ENCODE assay signal across 19 cellular contexts in genomic region chr17:15233971-15234370, GRCh38.
"Had no signal": no experiment of that assay in that cellular context is flagged by ENCODE, and none has a peak within 500 bp of the region (broad histone marks: within the 10 kb centered on the region; RNA-seq: fewer than 3 reads in every experiment).

No MANE protein-coding gene starts in this region.

- H3K79me2 ChIP-seq: parathyroid adenoma had no signal

- H3K9ac ChIP-seq: parathyroid adenoma had no signal

- H3K4me1 ChIP-seq: parathyroid adenoma, prostate gland had no signal

- H3K36me3 Mint-ChIP-seq: immature natural killer cell; memory B cell; natural killer cell treated with Interleukin-12 subunit alpha and Interleukin-12 subunit beta and Interleukin-15 and Interleukin-18, amount 100 ng/mL, for 72 hours; stimulated activated naive B cell treated with anti-CD40 and anti-IgM and Interleukin-4, amounts not matched to agents 10 μg/mL and 1 μg/mL and 100 μg/mL, for 72 hours; type B pancreatic cell had no signal

- H3K9me3 ChIP-seq: prostate gland, spleen had no signal

- H3K9me3 Mint-ChIP-seq: endodermal cell; immature natural killer cell; memory B cell; natural killer cell treated with Interleukin-12 subunit alpha and Interleukin-12 subunit beta and Interleukin-15 and Interleukin-18, amount 100 ng/mL, for 72 hours; stimulated activated naive B cell treated with anti-CD40 and anti-IgM and Interleukin-4, amounts not matched to agents 10 μg/mL and 1 μg/mL and 100 μg/mL, for 72 hours; stimulated activated naive CD8-positive, alpha-beta T cell treated with anti-CD3 and anti-CD28 coated beads, Interleukin-15, amount 100 ng/mL, for 72 hours; type B pancreatic cell had no signal

- H3K27ac ChIP-seq: parathyroid adenoma, prostate gland had no signal

- H3K27me3 ChIP-seq: spleen had no signal

- H3K4me1 Mint-ChIP-seq: memory B cell had no signal

- DNase-seq: dermis blood vessel endothelial cell; effector CD4-positive, alpha-beta T cell; endodermal cell; immature natural killer cell; left colon; midbrain; occipital lobe; spleen; stimulated activated CD4-positive, alpha-beta T cell treated with anti-CD3 and anti-CD28 coated beads, Interleukin-15, amount 100 ng/mL, for 24 hours; stimulated activated CD4-positive, alpha-beta T cell treated with anti-CD3 and anti-CD28 coated beads, Interleukin-2, amount 100 ng/mL, for 24 hours; stimulated activated CD4-positive, alpha-beta T cell treated with anti-CD3 and anti-CD28 coated beads, Interleukin-4, amount 100 ng/mL, for 4 hours; stimulated activated naive B cell treated with anti-CD40 and anti-IgM and Interleukin-4, amounts not matched to agents 10 μg/mL and 1 μg/mL and 100 μg/mL, for 72 hours; stimulated activated naive CD8-positive, alpha-beta T cell treated with anti-CD3 and anti-CD28 coated beads, Interleukin-15, amount 100 ng/mL, for 72 hours had no signal

- ATAC-seq: left colon; natural killer cell treated with Interleukin-12 subunit alpha and Interleukin-12 subunit beta and Interleukin-15 and Interleukin-18, amount 100 ng/mL, for 72 hours; sciatic nerve; stimulated activated naive B cell treated with anti-CD40 and anti-IgM and Interleukin-4, amounts not matched to agents 10 μg/mL and 1 μg/mL and 100 μg/mL, for 72 hours; stimulated activated naive CD8-positive, alpha-beta T cell treated with anti-CD3 and anti-CD28 coated beads, Interleukin-15, amount 100 ng/mL, for 72 hours had no signal

- H3K4me3 ChIP-seq: prostate gland, spleen had no signal

- H2AFZ ChIP-seq: parathyroid adenoma had no signal

- H3K4me3 Mint-ChIP-seq: endodermal cell; immature natural killer cell; memory B cell; natural killer cell treated with Interleukin-12 subunit alpha and Interleukin-12 subunit beta and Interleukin-15 and Interleukin-18, amount 100 ng/mL, for 72 hours; stimulated activated naive B cell treated with anti-CD40 and anti-IgM and Interleukin-4, amounts not matched to agents 10 μg/mL and 1 μg/mL and 100 μg/mL, for 72 hours; stimulated activated naive CD8-positive, alpha-beta T cell treated with anti-CD3 and anti-CD28 coated beads, Interleukin-15, amount 100 ng/mL, for 72 hours; type B pancreatic cell had no signal

- H3K27ac Mint-ChIP-seq: endodermal cell; immature natural killer cell; memory B cell; natural killer cell treated with Interleukin-12 subunit alpha and Interleukin-12 subunit beta and Interleukin-15 and Interleukin-18, amount 100 ng/mL, for 72 hours; stimulated activated naive B cell treated with anti-CD40 and anti-IgM and Interleukin-4, amounts not matched to agents 10 μg/mL and 1 μg/mL and 100 μg/mL, for 72 hours; stimulated activated naive CD8-positive, alpha-beta T cell treated with anti-CD3 and anti-CD28 coated beads, Interleukin-15, amount 100 ng/mL, for 72 hours; type B pancreatic cell had no signal

- H3K27me3 Mint-ChIP-seq: type B pancreatic cell had no signal
